In the genomic region with DNA sequence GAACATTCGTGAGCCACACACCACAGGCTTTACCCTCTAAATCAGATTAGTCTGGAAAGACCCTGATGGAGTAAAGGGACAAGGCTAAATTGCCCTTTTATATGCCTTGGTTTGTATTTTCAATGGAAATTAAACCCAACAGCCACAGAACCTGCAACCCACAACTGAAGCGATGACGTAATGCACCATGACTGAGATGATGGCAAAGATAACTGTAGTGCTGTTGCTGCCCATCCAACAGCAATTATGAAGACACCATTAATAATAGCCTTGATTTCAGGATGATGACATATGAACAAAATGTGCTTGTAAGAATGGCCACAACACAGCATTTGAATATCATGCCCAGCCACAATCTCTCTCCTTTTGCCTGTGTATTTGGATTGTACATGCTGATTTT, we compare ENCODE assay signal across 37 cellular contexts. TPM values are rescaled to one million over a fixed set of nuclear protein-coding genes. Genes with fewer than 3 reads are reported as not detected.
"Had no signal": no experiment of that assay in that cellular context is flagged by ENCODE, and none has a peak within 500 bp of the region (broad histone marks: within the 10 kb centered on the region; RNA-seq: fewer than 3 reads in every experiment).

No MANE protein-coding gene starts in this region.

- H3K4me1 Mint-ChIP-seq: naive thymus-derived CD4-positive, alpha-beta T cell had no signal

- H3K9me3 ChIP-seq: esophagus squamous epithelium, left lung, right atrium auricular region, sigmoid colon, spleen, testis had no signal

- H3K27me3 Mint-ChIP-seq: stimulated activated memory B cell treated with anti-CD40 and anti-IgM and Interleukin-4, amounts not matched to agents 10 μg/mL and 1 μg/mL and 100 μg/mL, for 72 hours; type B pancreatic cell had no signal

- DNase-seq: cortex of kidney; effector memory CD8-positive, alpha-beta T cell; erythroblast; esophagus squamous epithelium; foreskin melanocyte; glutamatergic neuron; heart right ventricle; hippocampal formation; left cardiac atrium; left lung; mesendoderm; midbrain; naive thymus-derived CD4-positive, alpha-beta T cell; sigmoid colon; spleen; stimulated activated CD4-positive, alpha-beta T cell treated with anti-CD3 and anti-CD28 coated beads, Interleukin-4, amount 100 ng/mL, for 4 hours; stimulated activated naive CD8-positive, alpha-beta T cell treated with anti-CD3 and anti-CD28 coated beads, Interleukin-15, Interleukin-2, amounts not matched to agents 100 U/mL and 50 U/mL, for 24 hours; substantia nigra; testis; tibial artery had no signal

- H3K27ac Mint-ChIP-seq: effector memory CD8-positive, alpha-beta T cell; naive thymus-derived CD4-positive, alpha-beta T cell; nephron; neural progenitor cell; progenitor cell of endocrine pancreas; stimulated activated memory B cell treated with anti-CD40 and anti-IgM and Interleukin-4, amounts not matched to agents 10 μg/mL and 1 μg/mL and 100 μg/mL, for 72 hours; type B pancreatic cell had no signal

- H2AFZ ChIP-seq: neural progenitor cell, parathyroid adenoma had no signal

- H3K4me3 Mint-ChIP-seq: effector memory CD8-positive, alpha-beta T cell; naive thymus-derived CD4-positive, alpha-beta T cell; nephron; neural progenitor cell; stimulated activated memory B cell treated with anti-CD40 and anti-IgM and Interleukin-4, amounts not matched to agents 10 μg/mL and 1 μg/mL and 100 μg/mL, for 72 hours; type B pancreatic cell had no signal

- H3K9me3 Mint-ChIP-seq: effector memory CD8-positive, alpha-beta T cell; stimulated activated memory B cell treated with anti-CD40 and anti-IgM and Interleukin-4, amounts not matched to agents 10 μg/mL and 1 μg/mL and 100 μg/mL, for 72 hours; type B pancreatic cell had no signal

- H3K79me2 ChIP-seq: parathyroid adenoma had no signal

- ATAC-seq: effector memory CD8-positive, alpha-beta T cell; heart right ventricle; left cardiac atrium; left lung; naive thymus-derived CD4-positive, alpha-beta T cell; stimulated activated memory B cell treated with anti-CD40 and anti-IgM and Interleukin-4, amounts not matched to agents 10 μg/mL and 1 μg/mL and 100 μg/mL, for 72 hours; stimulated activated naive CD8-positive, alpha-beta T cell treated with anti-CD3 and anti-CD28 coated beads, Interleukin-15, Interleukin-2, amounts not matched to agents 100 U/mL and 50 U/mL, for 24 hours had no signal

- H3K36me3 Mint-ChIP-seq: naive thymus-derived CD4-positive, alpha-beta T cell; neural progenitor cell; stimulated activated memory B cell treated with anti-CD40 and anti-IgM and Interleukin-4, amounts not matched to agents 10 μg/mL and 1 μg/mL and 100 μg/mL, for 72 hours; type B pancreatic cell had no signal

- H3K36me3 ChIP-seq: esophagus squamous epithelium, heart right ventricle, left lung, neural progenitor cell, right atrium auricular region, sigmoid colon, spleen, tibial artery had no signal

- FAIRE-seq: endometrium, islet of Langerhans had no signal

- H3K27me3 ChIP-seq: esophagus squamous epithelium, right atrium auricular region, sigmoid colon, spleen, testis, tibial artery had no signal

- H3K9ac ChIP-seq: neural progenitor cell, parathyroid adenoma had no signal

- H3K4me3 ChIP-seq: esophagus squamous epithelium, heart right ventricle, left lung, neural progenitor cell, right atrium auricular region, sigmoid colon, skin epidermis, spleen, testis, tibial artery had no signal

- H3K27ac ChIP-seq: esophagus squamous epithelium, heart right ventricle, left lung, neural progenitor cell, parathyroid adenoma, right atrium auricular region, sigmoid colon, skin epidermis, spleen, testis, tibial artery had no signal

- H3K4me2 ChIP-seq: neural progenitor cell had no signal

- H3K4me1 ChIP-seq: heart right ventricle, left lung, parathyroid adenoma, right atrium auricular region, spleen had no signal

RNA-seq across cellular contexts. Expression of a gene that starts 22.3 kb away (rescaled TPM):
- total RNA-seq: dermis microvascular lymphatic vessel endothelial cell; esophagus squamous epithelium; kidney epithelial cell; left cardiac atrium; left lung; lower leg skin; lung microvascular endothelial cell; mucosa of gallbladder; naive thymus-derived CD4-positive, alpha-beta T cell; osteoblast; progenitor cell of endocrine pancreas; right atrium auricular region; spleen; urinary bladder had no signal
- polyA plus RNA-seq: heart right ventricle; naive thymus-derived CD4-positive, alpha-beta T cell; sigmoid colon; spleen; urinary bladder had no signal
